Comparison of ENCODE assay signal across 8 cellular contexts in genomic region chr10:14173391-14173705, GRCh38.
DNase-seq lines count a peak whose midpoint lies in the region; ATAC-seq and TF ChIP-seq lines count a peak whose summit lies in the region.

No MANE protein-coding gene starts in this region.

- no peak for DNase-seq in activated CD4-positive, alpha-beta T cell treated with anti-CD3 and anti-CD28 coated beads for 36 hours
- no peak for DNase-seq in activated CD4-positive, alpha-beta T cell treated with anti-CD3 and anti-CD28 coated beads, Interleukin-2, amount 50 U/mL, for 4 hours
- DNase-seq in activated naive CD8-positive, alpha-beta T cell treated with anti-CD3 and anti-CD28 coated beads for 36 hours: no peak
- DNase-seq in iris pigment epithelial cell (ENCODE audit: low read depth) (peak; percentile 30), suprapubic skin (ENCODE audit: low spot score in 2 of 2) (no peak), NCI-H446 treated with DMSO at 0.1 percent for 48 hours (lab: John Stamatoyannopoulos, UW) (no peak)

- no peaks in the 10 kb centered on the region for H3K9me3 Mint-ChIP-seq in activated CD4-positive, alpha-beta T cell treated with anti-CD3 and anti-CD28 coated beads for 36 hours (ENCODE audit: low read depth)
- H3K9me3 Mint-ChIP-seq in activated naive CD8-positive, alpha-beta T cell treated with anti-CD3 and anti-CD28 coated beads for 36 hours: no peaks in the 10 kb centered on the region

- H3K27me3 Mint-ChIP-seq in activated CD4-positive, alpha-beta T cell treated with anti-CD3 and anti-CD28 coated beads for 36 hours: peaks cover 65% of the 10 kb centered on the region
- H3K27me3 Mint-ChIP-seq in activated naive CD8-positive, alpha-beta T cell treated with anti-CD3 and anti-CD28 coated beads for 36 hours: peaks cover 87% of the 10 kb centered on the region

- H3K4me3 Mint-ChIP-seq in activated CD4-positive, alpha-beta T cell treated with anti-CD3 and anti-CD28 coated beads for 36 hours: peak overlapping the region; percentile 65
- peak overlapping the region; percentile 65 for H3K4me3 Mint-ChIP-seq in activated naive CD8-positive, alpha-beta T cell treated with anti-CD3 and anti-CD28 coated beads for 36 hours

- no peak for TF ChIP-seq POLR2A in suprapubic skin (IDR thresholded peaks at IDR 0.05)

- CTCF ChIA-PET in activated CD4-positive, alpha-beta T cell treated with anti-CD3 and anti-CD28 coated beads for 36 hours (lab: Charles Lee): interaction anchor here (1.8 kb wide), 1 partner anchor 23 kb away, joined by 6 read pairs; no protein-coding TSS in a partner anchor

- intact Hi-C loops in activated CD4-positive, alpha-beta T cell treated with anti-CD3 and anti-CD28 coated beads for 36 hours (cut with DNase I, micrococcal nuclease): no loop called here

- no peak for TF ChIP-seq CTCF in suprapubic skin (IDR thresholded peaks at IDR 0.05)

- no peaks in the 10 kb centered on the region for H3K36me3 Mint-ChIP-seq in activated CD4-positive, alpha-beta T cell treated with anti-CD3 and anti-CD28 coated beads for 36 hours (ENCODE audit: low read depth)
- H3K36me3 Mint-ChIP-seq in activated naive CD8-positive, alpha-beta T cell treated with anti-CD3 and anti-CD28 coated beads for 36 hours: peaks cover 2% of the 10 kb centered on the region

- peak overlapping the region; percentile 48 for H3K4me3 ChIP-seq in suprapubic skin

- 4% methylated on average over 6 of the region's 6 CpGs for whole genome bisulfite sequencing in suprapubic skin

- H3K4me1 Mint-ChIP-seq in activated CD4-positive, alpha-beta T cell treated with anti-CD3 and anti-CD28 coated beads for 36 hours: peaks cover 15% of the 10 kb centered on the region
- peaks cover 15% of the 10 kb centered on the region for H3K4me1 Mint-ChIP-seq in activated naive CD8-positive, alpha-beta T cell treated with anti-CD3 and anti-CD28 coated beads for 36 hours

- H3K27ac Mint-ChIP-seq in activated CD4-positive, alpha-beta T cell treated with anti-CD3 and anti-CD28 coated beads for 36 hours: no peak overlapping the region
- no peak overlapping the region for H3K27ac Mint-ChIP-seq in activated naive CD8-positive, alpha-beta T cell treated with anti-CD3 and anti-CD28 coated beads for 36 hours

- no peaks in the 10 kb centered on the region for H3K36me3 ChIP-seq in suprapubic skin

- H3K27me3 ChIP-seq in suprapubic skin: peaks cover 47% of the 10 kb centered on the region

- peak; percentile 30 for ATAC-seq in activated CD4-positive, alpha-beta T cell treated with anti-CD3 and anti-CD28 coated beads for 36 hours
- ATAC-seq in GM19463 (IDR thresholded peaks at IDR 0.05; ENCODE audit: unreplicated experiment) (no peak), HG02884 (IDR thresholded peaks at IDR 0.05; ENCODE audit: unreplicated experiment) (no peak)

- no peak overlapping the region for H3K27ac ChIP-seq in suprapubic skin

- peaks cover 9% of the 10 kb centered on the region for H3K4me1 ChIP-seq in suprapubic skin

- H3K9me3 ChIP-seq in suprapubic skin: no peaks in the 10 kb centered on the region

- POLR2A ChIA-PET in activated CD4-positive, alpha-beta T cell treated with anti-CD3 and anti-CD28 coated beads for 36 hours (lab: Charles Lee): interaction anchor here (1.3 to 2.6 kb wide), 2 partner anchors 12 to 615 kb away, joined by 3 to 23 read pairs; no protein-coding TSS in a partner anchor

- no peak for TF ChIP-seq EP300 in suprapubic skin (IDR thresholded peaks at IDR 0.05)
